In the genomic region with DNA sequence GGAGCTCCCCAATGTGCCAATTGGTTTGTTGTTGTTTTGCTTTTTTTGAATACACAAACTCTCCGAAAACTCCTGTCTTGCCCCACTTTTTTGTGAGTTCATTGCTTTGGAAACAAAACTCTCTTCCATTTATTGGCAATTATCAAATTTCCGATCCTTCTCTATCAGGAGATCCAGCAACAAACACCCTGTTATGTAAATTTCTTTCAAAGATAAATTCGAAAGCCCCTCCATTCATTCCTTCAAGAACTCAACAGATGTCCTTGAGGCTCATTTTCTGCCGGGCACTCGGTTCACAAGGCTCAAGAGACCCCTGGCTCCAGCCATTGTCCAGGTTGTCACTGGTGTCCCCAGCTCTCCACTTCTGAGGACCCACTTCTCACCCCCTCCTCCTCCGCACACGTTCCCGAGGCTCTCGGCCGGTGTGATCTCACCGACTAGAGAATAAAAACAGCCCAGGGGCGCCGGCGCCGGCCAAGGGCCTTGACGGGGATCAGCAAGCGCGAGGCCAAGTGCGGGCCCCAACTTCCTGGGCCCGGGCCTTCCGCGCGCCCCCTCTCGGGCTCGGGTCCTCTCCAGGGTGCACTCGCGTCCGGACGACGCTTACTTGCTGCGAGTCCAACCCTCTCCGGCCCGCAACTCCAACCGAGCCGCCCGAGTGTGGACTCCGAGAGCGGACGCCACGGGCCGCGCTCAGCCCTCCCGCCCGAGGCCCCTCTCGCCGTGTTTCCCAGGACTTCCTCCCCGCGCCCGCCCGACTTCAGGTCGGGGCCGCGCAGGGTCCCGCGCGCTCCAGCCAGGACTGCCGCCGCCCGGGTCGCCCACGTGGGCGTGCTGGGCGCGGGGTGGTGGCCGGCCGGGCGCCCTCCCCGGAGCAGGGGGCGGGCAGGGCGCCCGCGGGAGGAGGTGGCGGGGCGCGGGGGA, we compare ENCODE assay signal across 1 cellular context.
TF ChIP-seq lines count a peak whose summit lies in the region.

No MANE protein-coding gene starts in this region.

TF ChIP-seq in HepG2, 621 proteins besides CTCF, POLR2A, EP300 and RAD21 (continued from another document and continues in another):
- TF ChIP-seq, protein P1, sequence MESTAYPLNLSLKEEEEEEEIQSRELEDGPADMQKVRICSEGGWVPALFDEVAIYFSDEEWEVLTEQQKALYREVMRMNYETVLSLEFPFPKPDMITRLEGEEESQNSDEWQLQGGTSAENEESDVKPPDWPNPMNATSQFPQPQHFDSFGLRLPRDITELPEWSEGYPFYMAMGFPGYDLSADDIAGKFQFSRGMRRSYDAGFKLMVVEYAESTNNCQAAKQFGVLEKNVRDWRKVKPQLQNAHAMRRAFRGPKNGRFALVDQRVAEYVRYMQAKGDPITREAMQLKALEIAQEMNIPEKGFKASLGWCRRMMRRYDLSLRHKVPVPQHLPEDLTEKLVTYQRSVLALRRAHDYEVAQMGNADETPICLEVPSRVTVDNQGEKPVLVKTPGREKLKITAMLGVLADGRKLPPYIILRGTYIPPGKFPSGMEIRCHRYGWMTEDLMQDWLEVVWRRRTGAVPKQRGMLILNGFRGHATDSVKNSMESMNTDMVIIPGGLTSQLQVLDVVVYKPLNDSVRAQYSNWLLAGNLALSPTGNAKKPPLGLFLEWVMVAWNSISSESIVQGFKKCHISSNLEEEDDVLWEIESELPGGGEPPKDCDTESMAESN (CRISPR knock-in tag; conservative IDR thresholded peaks at IDR 0.05) = peak; percentile 86
- no peak for TF ChIP-seq ZHX2 (IDR thresholded peaks at IDR 0.05; ENCODE audit: low read depth)
- TF ChIP-seq ZHX2 (CRISPR knock-in tag; IDR thresholded peaks at IDR 0.05; ENCODE audit: borderline replicate concordance) = peak; percentile 77; the same call in 1 of the 2 replicates
- TF ChIP-seq ZNF766 (CRISPR knock-in tag; IDR thresholded peaks at IDR 0.05; ENCODE audit: borderline replicate concordance) = 0 out of 2 replicates have a peak, but pooled peaks have one; percentile 36
- TF ChIP-seq ZNF883 (CRISPR knock-in tag; IDR thresholded peaks at IDR 0.05; ENCODE audit: not compliant biosample characterization) = peak; percentile 66
- TF ChIP-seq TCF12 (IDR thresholded peaks at IDR 0.05) = no peak
- TF ChIP-seq TCF12 (CRISPR knock-in tag; IDR thresholded peaks at IDR 0.05) = no peak
- TF ChIP-seq ADNP (CRISPR knock-in tag; IDR thresholded peaks at IDR 0.05) = no peak
- no peak for TF ChIP-seq SIX4 (CRISPR knock-in tag; IDR thresholded peaks at IDR 0.05)
- no peak for TF ChIP-seq ZNF790 (CRISPR knock-in tag; IDR thresholded peaks at IDR 0.05; ENCODE audit: borderline replicate concordance)
- TF ChIP-seq, protein P2, sequence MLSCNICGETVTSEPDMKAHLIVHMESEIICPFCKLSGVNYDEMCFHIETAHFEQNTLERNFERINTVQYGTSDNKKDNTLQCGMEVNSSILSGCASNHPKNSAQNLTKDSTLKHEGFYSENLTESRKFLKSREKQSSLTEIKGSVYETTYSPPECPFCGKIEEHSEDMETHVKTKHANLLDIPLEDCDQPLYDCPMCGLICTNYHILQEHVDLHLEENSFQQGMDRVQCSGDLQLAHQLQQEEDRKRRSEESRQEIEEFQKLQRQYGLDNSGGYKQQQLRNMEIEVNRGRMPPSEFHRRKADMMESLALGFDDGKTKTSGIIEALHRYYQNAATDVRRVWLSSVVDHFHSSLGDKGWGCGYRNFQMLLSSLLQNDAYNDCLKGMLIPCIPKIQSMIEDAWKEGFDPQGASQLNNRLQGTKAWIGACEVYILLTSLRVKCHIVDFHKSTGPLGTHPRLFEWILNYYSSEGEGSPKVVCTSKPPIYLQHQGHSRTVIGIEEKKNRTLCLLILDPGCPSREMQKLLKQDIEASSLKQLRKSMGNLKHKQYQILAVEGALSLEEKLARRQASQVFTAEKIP (CRISPR knock-in tag; IDR thresholded peaks at IDR 0.05; ENCODE audit: borderline replicate concordance) = no peak
- TF ChIP-seq RCOR2 (CRISPR knock-in tag; IDR thresholded peaks at IDR 0.05) = no peak
- 0 out of 2 replicates have a peak, but pooled peaks have one; percentile 44 for TF ChIP-seq ZNF546 (CRISPR knock-in tag; conservative IDR thresholded peaks at IDR 0.05)
- TF ChIP-seq, protein P3, sequence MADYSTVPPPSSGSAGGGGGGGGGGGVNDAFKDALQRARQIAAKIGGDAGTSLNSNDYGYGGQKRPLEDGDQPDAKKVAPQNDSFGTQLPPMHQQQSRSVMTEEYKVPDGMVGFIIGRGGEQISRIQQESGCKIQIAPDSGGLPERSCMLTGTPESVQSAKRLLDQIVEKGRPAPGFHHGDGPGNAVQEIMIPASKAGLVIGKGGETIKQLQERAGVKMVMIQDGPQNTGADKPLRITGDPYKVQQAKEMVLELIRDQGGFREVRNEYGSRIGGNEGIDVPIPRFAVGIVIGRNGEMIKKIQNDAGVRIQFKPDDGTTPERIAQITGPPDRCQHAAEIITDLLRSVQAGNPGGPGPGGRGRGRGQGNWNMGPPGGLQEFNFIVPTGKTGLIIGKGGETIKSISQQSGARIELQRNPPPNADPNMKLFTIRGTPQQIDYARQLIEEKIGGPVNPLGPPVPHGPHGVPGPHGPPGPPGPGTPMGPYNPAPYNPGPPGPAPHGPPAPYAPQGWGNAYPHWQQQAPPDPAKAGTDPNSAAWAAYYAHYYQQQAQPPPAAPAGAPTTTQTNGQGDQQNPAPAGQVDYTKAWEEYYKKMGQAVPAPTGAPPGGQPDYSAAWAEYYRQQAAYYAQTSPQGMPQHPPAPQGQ (CRISPR knock-in tag; IDR thresholded peaks at IDR 0.05; ENCODE audit: borderline replicate concordance) = no peak
- no peak for TF ChIP-seq TBP (CRISPR knock-in tag; IDR thresholded peaks at IDR 0.05)
- TF ChIP-seq, protein P4, sequence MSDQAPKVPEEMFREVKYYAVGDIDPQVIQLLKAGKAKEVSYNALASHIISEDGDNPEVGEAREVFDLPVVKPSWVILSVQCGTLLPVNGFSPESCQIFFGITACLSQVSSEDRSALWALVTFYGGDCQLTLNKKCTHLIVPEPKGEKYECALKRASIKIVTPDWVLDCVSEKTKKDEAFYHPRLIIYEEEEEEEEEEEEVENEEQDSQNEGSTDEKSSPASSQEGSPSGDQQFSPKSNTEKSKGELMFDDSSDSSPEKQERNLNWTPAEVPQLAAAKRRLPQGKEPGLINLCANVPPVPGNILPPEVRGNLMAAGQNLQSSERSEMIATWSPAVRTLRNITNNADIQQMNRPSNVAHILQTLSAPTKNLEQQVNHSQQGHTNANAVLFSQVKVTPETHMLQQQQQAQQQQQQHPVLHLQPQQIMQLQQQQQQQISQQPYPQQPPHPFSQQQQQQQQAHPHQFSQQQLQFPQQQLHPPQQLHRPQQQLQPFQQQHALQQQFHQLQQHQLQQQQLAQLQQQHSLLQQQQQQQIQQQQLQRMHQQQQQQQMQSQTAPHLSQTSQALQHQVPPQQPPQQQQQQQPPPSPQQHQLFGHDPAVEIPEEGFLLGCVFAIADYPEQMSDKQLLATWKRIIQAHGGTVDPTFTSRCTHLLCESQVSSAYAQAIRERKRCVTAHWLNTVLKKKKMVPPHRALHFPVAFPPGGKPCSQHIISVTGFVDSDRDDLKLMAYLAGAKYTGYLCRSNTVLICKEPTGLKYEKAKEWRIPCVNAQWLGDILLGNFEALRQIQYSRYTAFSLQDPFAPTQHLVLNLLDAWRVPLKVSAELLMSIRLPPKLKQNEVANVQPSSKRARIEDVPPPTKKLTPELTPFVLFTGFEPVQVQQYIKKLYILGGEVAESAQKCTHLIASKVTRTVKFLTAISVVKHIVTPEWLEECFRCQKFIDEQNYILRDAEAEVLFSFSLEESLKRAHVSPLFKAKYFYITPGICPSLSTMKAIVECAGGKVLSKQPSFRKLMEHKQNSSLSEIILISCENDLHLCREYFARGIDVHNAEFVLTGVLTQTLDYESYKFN (CRISPR knock-in tag; conservative IDR thresholded peaks at IDR 0.05) = no peak; the same call in 1 of the 2 replicates
- TF ChIP-seq PHB2 (IDR thresholded peaks at IDR 0.05; ENCODE audit: partially characterized antibody) = no peak
- no peak for TF ChIP-seq FOXJ3 (CRISPR knock-in tag; IDR thresholded peaks at IDR 0.05; ENCODE audit: borderline replicate concordance)
- 0 out of 2 replicates have a peak, but pooled peaks have one; percentile 26 for TF ChIP-seq BRCA1 (CRISPR knock-in tag; IDR thresholded peaks at IDR 0.05)
- peak; percentile 94; the same call in 1 of the 2 replicates for TF ChIP-seq ZNF275 (CRISPR knock-in tag; IDR thresholded peaks at IDR 0.05; ENCODE audit: borderline replicate concordance)
- no peak for TF ChIP-seq ZNF280D (CRISPR knock-in tag; IDR thresholded peaks at IDR 0.05)
- TF ChIP-seq HIC2 (CRISPR knock-in tag; IDR thresholded peaks at IDR 0.05; ENCODE audit: low read depth) = no peak
- no peak for TF ChIP-seq ZBTB37 (CRISPR knock-in tag; IDR thresholded peaks at IDR 0.05)
- peak; percentile 63; the same call in 1 of the 2 replicates for TF ChIP-seq BORCS8-MEF2B (CRISPR knock-in tag; IDR thresholded peaks at IDR 0.05)
